Comparison of ENCODE assay signal across 19 cellular contexts in genomic region chr1:208332774-208333126, GRCh38.
"Had no signal": no experiment of that assay in that cellular context is flagged by ENCODE, and none has a peak within 500 bp of the region (broad histone marks: within the 10 kb centered on the region; RNA-seq: fewer than 3 reads in every experiment).

No MANE protein-coding gene starts in this region.

- H3K36me3 ChIP-seq: esophagus muscularis mucosa, gastrocnemius medialis, left ventricle myocardium inferior, lower lobe of right lung, neutrophil, right atrium auricular region, sigmoid colon had no signal

- H3K4me3 ChIP-seq: esophagus muscularis mucosa, gastrocnemius medialis, left ventricle myocardium inferior, lower lobe of right lung, right atrium auricular region, sigmoid colon, skin epidermis had no signal

- H3K4me1 ChIP-seq: gastrocnemius medialis, left ventricle myocardium inferior, lower lobe of right lung, right atrium auricular region, sigmoid colon had no signal

- H3K27ac ChIP-seq: epithelial cell of prostate, esophagus muscularis mucosa, gastrocnemius medialis, left ventricle myocardium inferior, lower lobe of right lung, neutrophil, right atrium auricular region, sigmoid colon, skin epidermis had no signal

- FAIRE-seq: colon, keratinocyte, urothelium cell line had no signal

- DNase-seq: effector memory CD8-positive, alpha-beta T cell; gastrocnemius medialis; immature natural killer cell; left ventricle myocardium inferior; lower lobe of right lung; midbrain; naive B cell; nephron progenitor cell; sigmoid colon; stimulated activated CD4-positive, alpha-beta T cell treated with anti-CD3 and anti-CD28 coated beads, Interleukin-2, amount 100 ng/mL, for 48 hours; stimulated activated naive CD4-positive, alpha-beta T cell treated with Interleukin-2 at 50 U/mL for 16 hours had no signal

- H3K9me3 ChIP-seq: esophagus muscularis mucosa, gastrocnemius medialis, left ventricle myocardium inferior, lower lobe of right lung, neutrophil, right atrium auricular region, sigmoid colon had no signal

- H3K27me3 ChIP-seq: esophagus muscularis mucosa, gastrocnemius medialis, right atrium auricular region, sigmoid colon had no signal
